ENCODE assay signal across 26 cellular contexts in the genomic region with DNA sequence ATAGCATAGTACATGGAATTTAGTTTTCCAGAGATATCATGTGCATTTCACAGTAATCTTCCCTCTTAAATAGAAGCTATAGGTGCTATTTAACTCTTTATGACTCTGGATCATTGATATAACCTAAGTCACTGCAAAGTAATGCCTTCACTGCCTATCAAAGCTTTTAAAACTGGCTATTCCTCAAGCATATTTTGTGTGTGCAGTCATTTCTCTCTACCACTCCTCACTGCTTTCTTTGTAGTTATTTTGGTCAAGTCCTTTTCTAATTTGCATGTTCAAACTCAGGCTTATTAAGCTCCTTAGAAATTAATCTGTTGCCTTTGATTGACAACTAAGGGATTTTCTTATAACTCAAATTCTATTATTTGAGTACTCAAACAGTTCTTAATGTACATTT.
"Had no signal": no experiment of that assay in that cellular context is flagged by ENCODE, and none has a peak within 500 bp of the region (broad histone marks: within the 10 kb centered on the region; RNA-seq: fewer than 3 reads in every experiment).

No MANE protein-coding gene starts in this region.

- H2AFZ ChIP-seq: hepatocyte had no signal

- H3K27me3 Mint-ChIP-seq: activated CD4-positive, alpha-beta memory T cell treated with anti-CD3 and anti-CD28 coated beads, Interleukin-2, amount 10 ng/mL, durations not matched to agents 7 days and 5 days; activated CD4-positive, alpha-beta T cell treated with anti-CD3 and anti-CD28 coated beads, Interleukin-2, amount 10 ng/mL, durations not matched to agents 24 days and 14 days; activated naive CD8-positive, alpha-beta T cell had no signal

- H3K36me3 ChIP-seq: gastroesophageal sphincter, pancreas, prostate gland, transverse colon had no signal

- H3K79me2 ChIP-seq: hepatocyte had no signal

- H3K4me1 Mint-ChIP-seq: activated CD4-positive, alpha-beta memory T cell treated with anti-CD3 and anti-CD28 coated beads, Interleukin-2, amount 10 ng/mL, durations not matched to agents 7 days and 5 days; activated CD4-positive, alpha-beta T cell treated with anti-CD3 and anti-CD28 coated beads, Interleukin-2, amount 10 ng/mL, durations not matched to agents 24 days and 14 days had no signal

- H3K4me3 ChIP-seq: gastroesophageal sphincter, hepatocyte, pancreas, prostate gland, testis, transverse colon had no signal

- H3K9me3 ChIP-seq: gastroesophageal sphincter, pancreas, prostate gland, testis, transverse colon had no signal

- H3K4me3 Mint-ChIP-seq: activated CD4-positive, alpha-beta memory T cell treated with anti-CD3 and anti-CD28 coated beads, Interleukin-2, amount 10 ng/mL, durations not matched to agents 7 days and 5 days; activated CD4-positive, alpha-beta T cell treated with anti-CD3 and anti-CD28 coated beads, Interleukin-2, amount 10 ng/mL, durations not matched to agents 24 days and 14 days; activated naive CD8-positive, alpha-beta T cell; dendritic cell treated with granulocyte-macrophage colony-stimulating factor and Interleukin-4, amounts not matched to agents 40 ng/mL and 50 ng/mL, for 4 days; mesothelial cell of epicardium; naive thymus-derived CD4-positive, alpha-beta T cell had no signal

- DNase-seq: activated CD4-positive, alpha-beta memory T cell treated with anti-CD3 and anti-CD28 coated beads, Interleukin-2, amount 10 ng/mL, durations not matched to agents 7 days and 5 days; activated CD4-positive, CD25-positive, alpha-beta regulatory T cell treated with anti-CD3 and anti-CD28 coated beads, Interleukin-2, amount 50 U/mL, for 72 hours; activated naive CD4-positive, alpha-beta T cell; activated T-cell treated with anti-CD3 and anti-CD28 coated beads, Interleukin-2, amount 50 U/mL, for 48 hours; anterior cingulate cortex; caudate nucleus; kidney; naive thymus-derived CD4-positive, alpha-beta T cell; pancreas; retina; stimulated activated CD4-positive, alpha-beta T cell treated with anti-CD3 and anti-CD28 coated beads, Interleukin-12 subunit alpha, Interleukin-12 subunit beta, amount 100 ng/mL, for 4 hours; stimulated activated CD4-positive, alpha-beta T cell treated with anti-CD3 and anti-CD28 coated beads, Interleukin-4, amount 100 ng/mL, for 1 hour; stimulated activated naive CD8-positive, alpha-beta T cell treated with anti-CD3 and anti-CD28 coated beads, Interleukin-15, Interleukin-2, amounts not matched to agents 100 U/mL and 50 U/mL, for 24 hours; T-helper 2 cell; testis; transverse colon had no signal

- H3K4me2 ChIP-seq: hepatocyte had no signal

- H3K36me3 Mint-ChIP-seq: mesothelial cell of epicardium had no signal

- ATAC-seq: gastroesophageal sphincter; naive thymus-derived CD4-positive, alpha-beta T cell; pancreas; stimulated activated naive CD8-positive, alpha-beta T cell treated with anti-CD3 and anti-CD28 coated beads, Interleukin-15, Interleukin-2, amounts not matched to agents 100 U/mL and 50 U/mL, for 24 hours had no signal

- FAIRE-seq: endometrium, kidney, pancreas, urothelium cell line had no signal

- H3K27ac ChIP-seq: gastroesophageal sphincter, hepatocyte, pancreas, prostate gland, testis, transverse colon had no signal

- H3K27ac Mint-ChIP-seq: activated CD4-positive, alpha-beta memory T cell treated with anti-CD3 and anti-CD28 coated beads, Interleukin-2, amount 10 ng/mL, durations not matched to agents 7 days and 5 days; activated CD4-positive, alpha-beta T cell treated with anti-CD3 and anti-CD28 coated beads, Interleukin-2, amount 10 ng/mL, durations not matched to agents 24 days and 14 days; activated naive CD8-positive, alpha-beta T cell; activated T-helper 2 cell treated with anti-CD3 and anti-CD28 coated beads, Interferon-gamma antibody, Interleukin-2, Interleukin-4, amounts not matched to agents 10 μg/mL and 5 μg/mL and 100 μg/mL, durations not matched to agents 14 hours and 24 hours and 36 hours; dendritic cell treated with granulocyte-macrophage colony-stimulating factor and Interleukin-4, amounts not matched to agents 40 ng/mL and 50 ng/mL, for 4 days; naive thymus-derived CD4-positive, alpha-beta T cell had no signal

- H3K4me1 ChIP-seq: gastroesophageal sphincter, pancreas, prostate gland, testis, transverse colon had no signal

- H3K27me3 ChIP-seq: gastroesophageal sphincter, hepatocyte, pancreas, testis, transverse colon had no signal
